ENCODE assay signal across 2 cellular contexts in genomic region chr10:43045631-43046287, GRCh38.
TF ChIP-seq lines count a peak whose summit lies in the region.

No MANE protein-coding gene starts in this region.

TF ChIP-seq in H1, 55 proteins besides CTCF, POLR2A, EP300 and RAD21:
- no peak for TF ChIP-seq SP1 (IDR thresholded peaks at IDR 0.05; ENCODE audit: low read depth, low read length)
- no peak for TF ChIP-seq SIX5 (IDR thresholded peaks at IDR 0.05; ENCODE audit: low read depth, low read length)
- TF ChIP-seq POU5F1 (IDR thresholded peaks at IDR 0.05; ENCODE audit: low read depth, low read length): no peak
- TF ChIP-seq E2F6 (IDR thresholded peaks at IDR 0.05): no peak
- TF ChIP-seq GABPA (IDR thresholded peaks at IDR 0.05; ENCODE audit: borderline replicate concordance, insufficient read depth, low read length): no peak
- no peak for TF ChIP-seq FOSL1 (IDR thresholded peaks at IDR 0.05; ENCODE audit: insufficient read depth, low read depth, low read length)
- TF ChIP-seq YY1 (IDR thresholded peaks at IDR 0.05; ENCODE audit: low read depth, low read length): no peak
- no peak for TF ChIP-seq POLR2AphosphoS5 (IDR thresholded peaks at IDR 0.05; ENCODE audit: low read depth, low read length)
- TF ChIP-seq CBX8 (IDR thresholded peaks at IDR 0.05; ENCODE audit: borderline replicate concordance, low read depth, low read length): no peak
- TF ChIP-seq CHD7 (IDR thresholded peaks at IDR 0.05; ENCODE audit: insufficient replicate concordance, low read length): no peak
- TF ChIP-seq GTF2F1 (IDR thresholded peaks at IDR 0.05; ENCODE audit: borderline replicate concordance, low read depth, low read length): no peak
- no peak for TF ChIP-seq TEAD4 (IDR thresholded peaks at IDR 0.05; ENCODE audit: low read depth, low read length)
- no peak for TF ChIP-seq SAP30 (IDR thresholded peaks at IDR 0.05; ENCODE audit: insufficient read depth, insufficient replicate concordance, low read length)

TF ChIP-seq in GM12891, 5 proteins besides CTCF, POLR2A, EP300 and RAD21:
- TF ChIP-seq POU2F2 (IDR thresholded peaks at IDR 0.05; ENCODE audit: low read depth, low read length) (no peak), TAF1 (IDR thresholded peaks at IDR 0.05; ENCODE audit: low read depth, low read length) (no peak), POLR2AphosphoS5 (IDR thresholded peaks at IDR 0.05; ENCODE audit: low read depth, low read length) (no peak), SPI1 (IDR thresholded peaks at IDR 0.05; ENCODE audit: low read depth, low read length) (no peak), PAX5 (IDR thresholded peaks at IDR 0.05; ENCODE audit: insufficient read depth, low read length, severe bottlenecking) (no peak)
